In the genomic region with DNA sequence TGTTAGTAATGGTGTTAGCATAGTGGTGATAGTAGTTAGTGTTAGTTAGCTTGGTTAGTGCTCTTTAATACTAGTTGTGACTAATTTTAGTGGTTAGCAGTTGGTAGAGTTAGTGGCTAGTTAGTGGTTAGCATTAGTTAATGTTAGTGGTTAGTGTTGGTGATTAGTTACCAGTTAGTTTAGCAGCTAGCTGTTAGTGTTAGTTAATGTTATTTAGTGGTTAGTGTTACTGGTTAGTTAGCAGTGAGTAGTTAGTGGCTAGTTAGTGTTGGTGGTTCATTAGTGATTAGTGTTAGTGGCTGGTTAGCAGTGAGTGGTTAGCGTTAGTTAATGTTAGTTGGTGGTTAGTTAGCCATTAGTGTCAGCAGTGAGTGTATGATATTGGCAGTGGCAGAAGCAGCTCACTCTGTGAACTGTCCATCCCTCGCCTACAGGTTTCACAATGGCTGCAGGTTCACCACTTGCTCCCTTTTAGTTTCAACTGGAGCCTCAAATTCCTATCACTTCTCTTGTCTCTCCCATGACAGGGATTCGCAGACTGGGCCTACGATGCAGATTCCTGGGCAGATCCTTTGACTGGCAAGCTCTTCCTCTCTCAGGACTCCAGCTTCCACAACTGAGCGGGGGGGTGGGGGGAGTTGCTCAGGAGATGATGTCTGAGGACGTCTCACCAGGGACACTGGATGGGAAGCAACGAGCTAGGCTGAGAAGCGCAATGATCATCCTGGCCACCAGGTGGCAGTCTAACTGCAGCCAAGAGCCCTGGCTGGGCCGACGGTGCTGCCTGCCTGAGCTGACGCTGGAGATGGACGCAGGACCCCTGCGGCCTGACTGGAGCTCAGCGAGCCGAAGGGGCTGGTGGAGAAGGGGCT, we compare ENCODE assay signal across 8 cellular contexts. TPM values are rescaled to one million over a fixed set of nuclear protein-coding genes. Genes with fewer than 3 reads are reported as not detected.
DNase-seq lines count a peak whose midpoint lies in the region; ATAC-seq, FAIRE-seq and TF ChIP-seq lines count a peak whose summit lies in the region.

No MANE protein-coding gene starts in this region.

- H3K79me1 ChIP-seq in H1 (ENCODE audit: low read depth, low read length), result no peaks in the 10 kb centered on the region; the same call in 1 of the 2 replicates

- no peak overlapping the region for H3K27ac Mint-ChIP-seq in Caco-2 (ENCODE audit: unreplicated experiment)
- no peak overlapping the region for H3K27ac Mint-ChIP-seq in activated CD8-positive, alpha-beta T cell treated with anti-CD3 and anti-CD28 coated beads, Interleukin-2, amount 10 ng/mL, durations not matched to agents 7 days and 5 days

- FAIRE-seq in H1 (lab: Jason Lieb, UNC), result peak; percentile 87

- H2AK5ac ChIP-seq in H1 (ENCODE audit: low read depth, low read length), result no peak overlapping the region

- ATAC-seq in GM19452 (IDR thresholded peaks at IDR 0.05; ENCODE audit: unreplicated experiment) (peak; percentile 86), HG03521 (IDR thresholded peaks at IDR 0.05; ENCODE audit: unreplicated experiment) (peak; percentile 83)
- ATAC-seq in activated CD8-positive, alpha-beta T cell treated with anti-CD3 and anti-CD28 coated beads, Interleukin-2, amount 10 ng/mL, durations not matched to agents 7 days and 5 days, result peak; percentile 89

- H3K27me3 Mint-ChIP-seq in Caco-2 (ENCODE audit: insufficient read depth, unreplicated experiment), result peaks cover 21% of the 10 kb centered on the region
- peaks cover 30% of the 10 kb centered on the region for H3K27me3 Mint-ChIP-seq in activated CD8-positive, alpha-beta T cell treated with anti-CD3 and anti-CD28 coated beads, Interleukin-2, amount 10 ng/mL, durations not matched to agents 7 days and 5 days (ENCODE audit: low read depth)

- no peak overlapping the region for H3K23ac ChIP-seq in H1 (ENCODE audit: insufficient read length)

- H3K36me3 ChIP-seq in Caco-2 (ENCODE audit: control insufficient read depth, insufficient read depth, low read length), result no peaks in the 10 kb centered on the region
- no peaks in the 10 kb centered on the region for H3K36me3 ChIP-seq in H1 (ENCODE audit: control insufficient read depth in 2 of 4, insufficient read depth in 4 of 4, low read length in 3 of 4)

- no TSS peak for BruUV-seq in Caco-2 (replicated peaks; lab: Mats Ljungman, UMichigan)

- no peaks in the 10 kb centered on the region for H4K20me1 ChIP-seq in H1 (replicated peaks in 1 of 2; ENCODE audit: control insufficient read depth in 1 of 2, insufficient read depth in 2 of 2, low read length in 2 of 2)

- H3K9me3 ChIP-seq in Caco-2 (no peaks in the 10 kb centered on the region), H1 (ENCODE audit: insufficient read depth in 2 of 2, low read depth in 1 of 2, low read length in 1 of 2) (no peaks in the 10 kb centered on the region)

- H4K91ac ChIP-seq in H1 (replicated peaks; ENCODE audit: insufficient read length, low read length), result peak overlapping the region; percentile 29

- intact Hi-C loops in Caco-2 (cut with micrococcal nuclease; ENCODE audit: unreplicated experiment), result loop anchor here (1.0 to 2.0 kb wide), 2 partner anchors 82 to 139 kb away; no protein-coding TSS in a partner anchor

- H3K23me2 ChIP-seq in H1 (ENCODE audit: low read depth, low read length), result peaks cover 8% of the 10 kb centered on the region

- H4K8ac ChIP-seq in H1 (ENCODE audit: extremely low read depth, insufficient read depth, low read length), result peak overlapping the region; percentile 46; the same call in 1 of the 2 replicates

- H3K79me2 ChIP-seq in H1 (ENCODE audit: control insufficient read depth in 1 of 2, insufficient read depth in 2 of 2, low read length in 2 of 2), result no peaks in the 10 kb centered on the region

- no peaks in the 10 kb centered on the region for H3K4me1 ChIP-seq in Caco-2
- peaks cover 13 to 41% (median 30%) of the 10 kb centered on the region in 4 experiments for H3K4me1 ChIP-seq in H1 (replicated peaks in 1 of 4; ENCODE audit: control insufficient read depth in 3 of 4, insufficient read depth in 4 of 4, low read length in 3 of 4)

- H2BK12ac ChIP-seq in H1 (ENCODE audit: low read depth, low read length), result peak overlapping the region; percentile 13; the same call in 1 of the 2 replicates

- WGBS in H1 (ENCODE audit: extremely low coverage in 1 of 2, insufficient coverage in 1 of 2, insufficient read length in 1 of 2, insufficient replicate concordance in 2 of 2, low coverage in 1 of 2, low lambda C conversion rate in 2 of 2, missing lambda C conversion rate in 1 of 2), 2 experiments, result 16% methylated on average over 15 of the region's 15 CpGs; no CpG with 5 or more reads in 1 of the 2 experiments

- H4K5ac ChIP-seq in H1 (ENCODE audit: insufficient read length, low read depth, low read length), result no peak overlapping the region

- H3K27me3 ChIP-seq in Caco-2 (replicated peaks; ENCODE audit: control insufficient read depth, insufficient read depth, low read length) (peaks cover 2% of the 10 kb centered on the region; the same call in 1 of the 2 replicates), H1 (replicated peaks in 1 of 4; ENCODE audit: control insufficient read depth in 3 of 4, extremely low read depth in 1 of 4, insufficient read depth in 3 of 4, low read length in 3 of 4) (peaks cover 0 to 7% (median 2%) of the 10 kb centered on the region in 4 experiments; a peak in 3 of 7 replicates)

- no peaks in the 10 kb centered on the region for H3K4me1 Mint-ChIP-seq in Caco-2 (ENCODE audit: low read depth, unreplicated experiment)
- peaks cover 15% of the 10 kb centered on the region for H3K4me1 Mint-ChIP-seq in activated CD8-positive, alpha-beta T cell treated with anti-CD3 and anti-CD28 coated beads, Interleukin-2, amount 10 ng/mL, durations not matched to agents 7 days and 5 days (ENCODE audit: low read depth)

- POLR2A ChIA-PET in Caco-2 (lab: Charles Lee) (interaction anchor here (0.7 kb wide), 1 partner anchor 139 kb away, joined by 3 read pairs; no protein-coding TSS in a partner anchor), H1 (lab: Charles Lee; ENCODE audit: partially characterized antibody) (interaction anchor here (1.1 to 2.7 kb wide), 12 partner anchors 23 to 142 kb away, joined by 3 to 17 read pairs (median 4); partner anchors contain the start of gene ADCYAP1R1)
- POLR2A ChIA-PET in activated CD8-positive, alpha-beta T cell treated with anti-CD3 and anti-CD28 coated beads, Interleukin-2, amount 10 ng/mL, durations not matched to agents 7 days and 5 days (lab: Charles Lee), result no interaction called here

- H3K36me3 Mint-ChIP-seq in Caco-2 (ENCODE audit: insufficient read depth, unreplicated experiment), result no peaks in the 10 kb centered on the region
- no peaks in the 10 kb centered on the region for H3K36me3 Mint-ChIP-seq in activated CD8-positive, alpha-beta T cell treated with anti-CD3 and anti-CD28 coated beads, Interleukin-2, amount 10 ng/mL, durations not matched to agents 7 days and 5 days (ENCODE audit: low read depth)

- H3K4me3 Mint-ChIP-seq in Caco-2 (ENCODE audit: unreplicated experiment), result no peak overlapping the region
- no peak overlapping the region for H3K4me3 Mint-ChIP-seq in activated CD8-positive, alpha-beta T cell treated with anti-CD3 and anti-CD28 coated beads, Interleukin-2, amount 10 ng/mL, durations not matched to agents 7 days and 5 days

- CTCF ChIA-PET in Caco-2 (lab: Charles Lee) (interaction anchor here (0.6 to 5.7 kb wide), 33 partner anchors 10 to 761 kb away, joined by 3 to 260 read pairs (median 4); no protein-coding TSS in a partner anchor), H1 (lab: Charles Lee; ENCODE audit: partially characterized antibody) (interaction anchor here (0.6 to 26.1 kb wide), 53 partner anchors 10 to 1924 kb away, joined by 3 to 517 read pairs (median 6); partner anchors contain the start of genes ADCYAP1R1, AQP1 and GHRHR)
- CTCF ChIA-PET in activated CD8-positive, alpha-beta T cell treated with anti-CD3 and anti-CD28 coated beads, Interleukin-2, amount 10 ng/mL, durations not matched to agents 7 days and 5 days (lab: Charles Lee), result interaction anchor here (0.6 to 7.0 kb wide), 34 partner anchors 9 to 246 kb away, joined by 3 to 265 read pairs (median 4); no protein-coding TSS in a partner anchor

- peak overlapping the region; percentile 69 for H2AFZ ChIP-seq in H1 (ENCODE audit: low read length)

- H2BK5ac ChIP-seq in H1 (ENCODE audit: low read depth, low read length), result no peak overlapping the region

- no peak overlapping the region for H3K14ac ChIP-seq in H1 (ENCODE audit: insufficient read length)

- no peak overlapping the region for H3K9ac ChIP-seq in H1 (replicated peaks in 1 of 4; ENCODE audit: extremely low read depth in 1 of 4, low read depth in 3 of 4, low read length in 3 of 4)

- no peak overlapping the region for H3K4me3 ChIP-seq in Caco-2 (ENCODE audit: low read depth, low read length)
- peak overlapping the region in 1 of 4 experiments; percentile 59; a peak in 1 of 8 replicates for H3K4me3 ChIP-seq in H1 (ENCODE audit: extremely low read depth in 1 of 4, insufficient read depth in 2 of 4, low read depth in 3 of 4, low read length in 4 of 4)

- no peak overlapping the region for H3K27ac ChIP-seq in H1 (ENCODE audit: low read depth, low read length)

- no peak overlapping the region for H3K4ac ChIP-seq in H1 (replicated peaks; ENCODE audit: insufficient read length, low read depth, low read length)

- H3K18ac ChIP-seq in H1 (ENCODE audit: extremely low read depth, low read length), result no peak overlapping the region; the same call in none of the 2 replicates

- peak overlapping the region; percentile 79 for H2BK120ac ChIP-seq in H1 (replicated peaks; ENCODE audit: low read depth, low read length)

- DNase-seq in Caco-2 (peak; percentile 78 to 88), NCI-H82 (lab: John Stamatoyannopoulos, UW) (peak; percentile 90), H1 (ENCODE audit: low read depth in 1 of 2, low spot score in 2 of 2) (peak; percentile 90 to 99), midbrain (lab: John Stamatoyannopoulos, UW) (peak; percentile 93)
- peak; percentile 84 for DNase-seq in activated CD8-positive, alpha-beta T cell treated with anti-CD3 and anti-CD28 coated beads, Interleukin-2, amount 10 ng/mL, durations not matched to agents 7 days and 5 days
- peak; percentile 72 for DNase-seq in stimulated activated CD8-positive, alpha-beta memory T cell treated with anti-CD3 and anti-CD28 coated beads, Interleukin-4, amount 100 ng/mL, for 24 hours (ENCODE audit: low read depth)

- no peak overlapping the region for H3K56ac ChIP-seq in H1 (replicated peaks; ENCODE audit: insufficient read length, low read depth, low read length)

- H2BK15ac ChIP-seq in H1 (ENCODE audit: low read length), result no peak overlapping the region

- no peak for TF ChIP-seq POLR2A in H1 (IDR thresholded peaks at IDR 0.05; ENCODE audit: control extremely low read depth in 1 of 2, low read depth in 2 of 2, low read length in 2 of 2)

- H3K4me2 ChIP-seq in H1 (ENCODE audit: insufficient read depth in 1 of 2, low read depth in 2 of 2, low read length in 2 of 2), result peak overlapping the region; percentile 76 to 98; a peak in 2 of 4 replicates

- no peak for TF ChIP-seq EP300 in H1 (IDR thresholded peaks at IDR 0.05; ENCODE audit: borderline replicate concordance in 1 of 2, low read depth in 2 of 2, low read length in 2 of 2)

- no peaks in the 10 kb centered on the region for H3K9me3 Mint-ChIP-seq in Caco-2 (ENCODE audit: unreplicated experiment)
- H3K9me3 Mint-ChIP-seq in activated CD8-positive, alpha-beta T cell treated with anti-CD3 and anti-CD28 coated beads, Interleukin-2, amount 10 ng/mL, durations not matched to agents 7 days and 5 days (ENCODE audit: insufficient read depth), result no peaks in the 10 kb centered on the region

- TF ChIP-seq CTCF in Caco-2 (IDR thresholded peaks at IDR 0.05; ENCODE audit: insufficient read depth in 1 of 2, low read depth in 1 of 2, low read length in 1 of 2, severe bottlenecking in 1 of 2, unreplicated experiment in 1 of 2) (peak; percentile 92 to 95), H1 (IDR thresholded peaks at IDR 0.05; ENCODE audit: control extremely low read depth in 1 of 3, insufficient read depth in 1 of 3, low read depth in 1 of 3, low read length in 3 of 3) (peak; percentile 94 to 99 (median 99))

- peak; percentile 96 to 97 for TF ChIP-seq RAD21 in H1 (IDR thresholded peaks at IDR 0.05 in 1 of 2, conservative IDR thresholded peaks at IDR 0.05 in 1 of 2; ENCODE audit: low read depth in 2 of 2, low read length in 2 of 2)

- H2BK20ac ChIP-seq in H1 (ENCODE audit: low read length), result 0 out of 2 replicates have a peak overlapping the region, but pooled peaks have one; percentile 24

RNA-seq across cellular contexts. Expression of gene GHRHR, which starts 19.5 kb away (rescaled TPM):
- not detected in 2 replicates for total RNA-seq in Caco-2 (2022)
- not detected for total RNA-seq in activated CD8-positive, alpha-beta T cell treated with anti-CD3 and anti-CD28 coated beads, Interleukin-2, amount 10 ng/mL, durations not matched to agents 7 days and 5 days
- 6.1 and 6.5 TPM in 2 replicates for total RNA-seq in H1 (2021; fragmentation: NEBNext Ultra II Directional; extraction: Animal tissue kit (Norgen Biotek cat#: 25700))
- polyA plus RNA-seq in H1 (2011; rRNA removed), result 0.60 and 1.6 TPM in 2 replicates
- 1.6 TPM for polyA plus RNA-seq in H1 (2011; cell fraction: cytosol; rRNA removed)
- 3.8 TPM for polyA plus RNA-seq in H1 (2011; cell fraction: nucleus; rRNA removed)
- polyA plus RNA-seq in H1 (2012, experiment 1 of 2), result 2.5 to 5.9 TPM (median 4.4 TPM) in 4 replicates
- not detected for polyA plus RNA-seq in H1 (2012, experiment 2 of 2)
- 4.7 TPM for polyA plus RNA-seq in H1 (2013, experiment 1 of 2)
- 6.5 TPM for polyA plus RNA-seq in H1 (2013, experiment 2 of 2)
- 1.1 and 3.1 TPM in 2 replicates for polyA minus RNA-seq in H1 (2011; rRNA and poly(A)+ RNA removed)
- polyA minus RNA-seq in H1 (2011; cell fraction: cytosol; rRNA and poly(A)+ RNA removed), result 10.3 TPM
- 5.1 TPM for polyA minus RNA-seq in H1 (2011; cell fraction: nucleus; rRNA and poly(A)+ RNA removed)
